In genomic region chr4:119300072-119300387, GRCh38 we compare ENCODE assay signal across 8 cellular contexts. TPM values are rescaled to one million over a fixed set of nuclear protein-coding genes. Genes with fewer than 3 reads are reported as not detected.
DNase-seq lines count a peak whose midpoint lies in the region; ATAC-seq and TF ChIP-seq lines count a peak whose summit lies in the region.

No MANE protein-coding gene starts in this region.

- no peak overlapping the region for H3T11ph ChIP-seq in H9 (ENCODE audit: low read length)

- H3K36me3 Mint-ChIP-seq in H9 (ENCODE audit: insufficient read depth in 1 of 3, low read depth in 3 of 3) = peaks cover 17 to 32% (median 30%) of the 10 kb centered on the region in 3 experiments; a peak in 6 of 7 replicates
- H3K36me3 Mint-ChIP-seq in stimulated activated effector memory CD8-positive, alpha-beta T cell treated with anti-CD3 and anti-CD28 coated beads, Interleukin-12 subunit alpha, Interleukin-12 subunit beta, amount 100 ng/mL, for 72 hours = peaks cover 50% of the 10 kb centered on the region

- H3K4ac ChIP-seq in H9 (ENCODE audit: low read depth, low read length) = no peak overlapping the region

- peak; percentile 37 for ATAC-seq in left lobe of liver
- ATAC-seq in stimulated activated effector memory CD8-positive, alpha-beta T cell treated with anti-CD3 and anti-CD28 coated beads, Interleukin-12 subunit alpha, Interleukin-12 subunit beta, amount 100 ng/mL, for 72 hours = peak; percentile 46

- no peaks in the 10 kb centered on the region for H3F3A ChIP-seq in OCI-LY1 (ENCODE audit: insufficient read depth, low read length)

- H4K20me1 ChIP-seq in H9 (ENCODE audit: control insufficient read depth, insufficient read depth, insufficient read length) (no peaks in the 10 kb centered on the region), OCI-LY1 (ENCODE audit: insufficient read depth, low read length) (no peaks in the 10 kb centered on the region)

- no peak overlapping the region for H2BK12ac ChIP-seq in H9 (ENCODE audit: insufficient read length, low read depth, low read length)

- H2AFZ ChIP-seq in H9 (ENCODE audit: low read length) = no peak overlapping the region
- peak overlapping the region; percentile 11; the same call in 1 of the 2 replicates for H2AFZ ChIP-seq in OCI-LY1 (ENCODE audit: low read length)

- 0 out of 2 replicates have a peak, but pooled peaks cover 3% of the 10 kb centered on the region for H3K27me3 Mint-ChIP-seq in H9 (ENCODE audit: low read depth)

- H3K9me2 ChIP-seq in OCI-LY1 (ENCODE audit: low read depth, low read length) = no peaks in the 10 kb centered on the region

- H4K8ac ChIP-seq in H9 (replicated peaks; ENCODE audit: insufficient read length, low read depth, low read length) = no peak overlapping the region

- H3K4me3 ChIP-seq in OCI-LY1 (ENCODE audit: low read depth, low read length, poor library complexity, severe bottlenecking) (peak overlapping the region; percentile 75), cardiac fibroblast (replicated peaks in 1 of 2; ENCODE audit: low read depth in 2 of 2, low read length in 2 of 2) (peak overlapping the region; percentile 78 to 84)

- WGBS in H9 (ENCODE audit: extremely low coverage, insufficient read length, low lambda C conversion rate) = no CpG with 5 or more reads among the region's 9 CpGs

- H3K23me2 ChIP-seq in H9 (ENCODE audit: insufficient read length, low read depth, low read length, poor library complexity, severe bottlenecking) = peaks cover 11% of the 10 kb centered on the region

- H3K79me2 ChIP-seq in H9 (ENCODE audit: insufficient read depth, low read length) (peaks cover 2% of the 10 kb centered on the region; the same call in 1 of the 2 replicates), OCI-LY1 (ENCODE audit: insufficient read depth, low read length) (peaks cover 13% of the 10 kb centered on the region)

- H2BK5ac ChIP-seq in H9 (ENCODE audit: insufficient read length, low read length) = no peak overlapping the region

- TF ChIP-seq CTCF in H9 (conservative IDR thresholded peaks at IDR 0.05) = no peak
- TF ChIP-seq CTCF in OCI-LY1 (IDR thresholded peaks at IDR 0.05; ENCODE audit: low read length) = no peak
- no peak for TF ChIP-seq CTCF in cardiac fibroblast (IDR thresholded peaks at IDR 0.05; ENCODE audit: low read depth, low read length)

- H4K5ac ChIP-seq in H9 (ENCODE audit: insufficient read length, low read depth, low read length) = no peak overlapping the region

- peak overlapping the region; percentile 93 for H3K9ac ChIP-seq in H9 (ENCODE audit: extremely low read depth, insufficient read length, low read length)
- H3K9ac ChIP-seq in OCI-LY1 (ENCODE audit: low read length) = peak overlapping the region; percentile 81

- no peak overlapping the region for H2AK5ac ChIP-seq in H9 (ENCODE audit: insufficient read length, low read length)

- H2BK120ac ChIP-seq in H9 (ENCODE audit: low read depth, low read length, poor library complexity, severe bottlenecking) = no peak overlapping the region

- peak overlapping the region; percentile 43 for H3K18ac ChIP-seq in H9 (ENCODE audit: insufficient read length, low read depth, low read length)

- peaks cover 25 to 28% of the 10 kb centered on the region in 2 experiments for H3K4me1 Mint-ChIP-seq in H9
- H3K4me1 Mint-ChIP-seq in stimulated activated effector memory CD8-positive, alpha-beta T cell treated with anti-CD3 and anti-CD28 coated beads, Interleukin-12 subunit alpha, Interleukin-12 subunit beta, amount 100 ng/mL, for 72 hours = peaks cover 18% of the 10 kb centered on the region

- peak overlapping the region; percentile 90 to 98 (median 98) for H3K27ac Mint-ChIP-seq in H9
- peak overlapping the region; percentile 99 for H3K27ac Mint-ChIP-seq in stimulated activated effector memory CD8-positive, alpha-beta T cell treated with anti-CD3 and anti-CD28 coated beads, Interleukin-12 subunit alpha, Interleukin-12 subunit beta, amount 100 ng/mL, for 72 hours

- H3K4me1 ChIP-seq in H9 (ENCODE audit: insufficient read depth, low read length) (peaks cover 3% of the 10 kb centered on the region; the same call in 1 of the 2 replicates), OCI-LY1 (ENCODE audit: insufficient read depth, low read length, severe bottlenecking) (peaks cover 27% of the 10 kb centered on the region)

- H3K27ac ChIP-seq in H9 (ENCODE audit: insufficient read length, low read depth, low read length) (peak overlapping the region; percentile 71), OCI-LY1 (ENCODE audit: low read depth, low read length, poor library complexity, severe bottlenecking) (peak overlapping the region; percentile 80)

- no peak overlapping the region for H3K56ac ChIP-seq in H9 (ENCODE audit: insufficient read length, low read depth, low read length)

- H3K14ac ChIP-seq in H9 (ENCODE audit: insufficient read depth, low read length) = peak overlapping the region; percentile 79; the same call in 1 of the 2 replicates

- H3K4me2 ChIP-seq in H9 (ENCODE audit: insufficient read depth, insufficient read length, low read length) = peak overlapping the region; percentile 96
- H3K4me2 ChIP-seq in OCI-LY1 (ENCODE audit: low read length) = peak overlapping the region; percentile 93

- no peak overlapping the region for H2BK20ac ChIP-seq in H9 (ENCODE audit: low read depth, low read length, poor library complexity, severe bottlenecking)

- no peak overlapping the region for H3K23ac ChIP-seq in H9 (ENCODE audit: insufficient read length, low read depth, low read length)

- no peak overlapping the region for H2BK15ac ChIP-seq in H9 (ENCODE audit: low read depth, low read length)

- DNase-seq in D341Med (ENCODE audit: low spot score) (peak; percentile 36), H9 (no peak), cardiac fibroblast (ENCODE audit: low read depth in 2 of 2) (peak; percentile 65 to 77), left lobe of liver (ENCODE audit: low spot score) (no peak), NCI-H1694 treated with DMSO at 0.1 percent for 48 hours (lab: John Stamatoyannopoulos, UW) (no peak)
- DNase-seq in stimulated activated effector memory CD8-positive, alpha-beta T cell treated with anti-CD3 and anti-CD28 coated beads, Interleukin-12 subunit alpha, Interleukin-12 subunit beta, amount 100 ng/mL, for 72 hours (ENCODE audit: low spot score in 2 of 2) = no peak
- DNase-seq in stimulated activated naive CD4-positive, alpha-beta T cell treated with Interleukin-2 at 50 U/mL for 16 hours (lab: John Stamatoyannopoulos, UW) = no peak

- no peak overlapping the region for H4K91ac ChIP-seq in H9 (ENCODE audit: insufficient read length, low read depth, low read length)

- no peaks in the 10 kb centered on the region for H3K9me3 ChIP-seq in H9 (ENCODE audit: control insufficient read depth, low read depth, low read length)
- no peaks in the 10 kb centered on the region for H3K9me3 ChIP-seq in OCI-LY1 (ENCODE audit: low read length)

- peaks cover 36% of the 10 kb centered on the region for H3K36me3 ChIP-seq in OCI-LY1 (ENCODE audit: insufficient read depth, low read length)

- no peaks in the 10 kb centered on the region for H3K79me1 ChIP-seq in H9 (ENCODE audit: insufficient read depth, low read depth, low read length, poor library complexity, severe bottlenecking)

- no peaks in the 10 kb centered on the region for H3K27me3 ChIP-seq in H9 (ENCODE audit: insufficient read depth, low read length)
- H3K27me3 ChIP-seq in OCI-LY1 (ENCODE audit: insufficient read depth, low read length) = no peaks in the 10 kb centered on the region

- H3K9me3 Mint-ChIP-seq in H9 = peaks cover 0 to 6% of the 10 kb centered on the region in 2 experiments; a peak in 2 of 5 replicates
- H3K9me3 Mint-ChIP-seq in stimulated activated effector memory CD8-positive, alpha-beta T cell treated with anti-CD3 and anti-CD28 coated beads, Interleukin-12 subunit alpha, Interleukin-12 subunit beta, amount 100 ng/mL, for 72 hours = no peaks in the 10 kb centered on the region

- peak overlapping the region; percentile 93 to 97 for H3K4me3 Mint-ChIP-seq in H9
- H3K4me3 Mint-ChIP-seq in stimulated activated effector memory CD8-positive, alpha-beta T cell treated with anti-CD3 and anti-CD28 coated beads, Interleukin-12 subunit alpha, Interleukin-12 subunit beta, amount 100 ng/mL, for 72 hours = peak overlapping the region; percentile 99

RNA-seq across cellular contexts. Expression of gene FABP2, which starts 21.9 kb away (rescaled TPM):
- total RNA-seq in H9 (2021) = not detected in 2 replicates
- not detected for total RNA-seq in left lobe of liver

Comparison
In these comparisons a context has a peak if more than half of its experiments do, and no peak if none do; other contexts are left out.
1. DNase-seq: peak in D341Med (single experiment) and cardiac fibroblast (2 of 2); none in H9 (single experiment), left lobe of liver (single experiment), stimulated activated effector memory CD8-positive, alpha-beta T cell treated with anti-CD3 and anti-CD28 coated beads, Interleukin-12 subunit alpha, Interleukin-12 subunit beta, amount 100 ng/mL, for 72 hours (0 of 2), NCI-H1694 treated with DMSO at 0.1 percent for 48 hours (single experiment) and stimulated activated naive CD4-positive, alpha-beta T cell treated with Interleukin-2 at 50 U/mL for 16 hours (single experiment).